ENCODE assay signal across 30 cellular contexts in genomic region chr2:32760628-32761027, GRCh38.
"Had no signal": no experiment of that assay in that cellular context is flagged by ENCODE, and none has a peak within 500 bp of the region (broad histone marks: within the 10 kb centered on the region; RNA-seq: fewer than 3 reads in every experiment).

No MANE protein-coding gene starts in this region.

- H3K27me3 Mint-ChIP-seq: activated CD8-positive, alpha-beta T cell treated with anti-CD3 and anti-CD28 coated beads for 36 hours; activated naive CD4-positive, alpha-beta T cell treated with anti-CD3 and anti-CD28 coated beads, Interleukin-2, amount 50 U/mL, for 24 hours; activated naive CD8-positive, alpha-beta T cell treated with anti-CD3 and anti-CD28 coated beads for 36 hours; activated naive CD8-positive, alpha-beta T cell treated with anti-CD3 and anti-CD28 coated beads, Interleukin-2, amount 50 U/mL, for 24 hours; T-helper 17 cell had no signal

- DNase-seq: activated CD4-positive, alpha-beta T cell treated with anti-CD3 and anti-CD28 coated beads for 48 hours; activated CD4-positive, alpha-beta T cell treated with anti-CD3 and anti-CD28 coated beads, Interleukin-2, amount 50 U/mL, for 1 hour; activated CD4-positive, alpha-beta T cell treated with anti-CD3 and anti-CD28 coated beads, Interleukin-2, amount 50 U/mL, for 48 hours; activated CD8-positive, alpha-beta memory T cell treated with anti-CD3 and anti-CD28 coated beads for 24 hours; activated CD8-positive, alpha-beta T cell treated with anti-CD3 and anti-CD28 coated beads for 36 hours; activated effector memory CD4-positive, alpha-beta T cell treated with anti-CD3 and anti-CD28 coated beads, Interleukin-2, amount 50 U/mL, for 16 hours; activated naive CD4-positive, alpha-beta T cell treated with anti-CD3 and anti-CD28 coated beads for 36 hours; activated naive CD8-positive, alpha-beta T cell treated with anti-CD3 and anti-CD28 coated beads for 36 hours; activated naive CD8-positive, alpha-beta T cell treated with anti-CD3 and anti-CD28 coated beads, Interleukin-2, amount 50 U/mL, for 24 hours; activated T-cell treated with anti-CD3 and anti-CD28 coated beads, Interleukin-2, amount 50 U/mL, for 48 hours; adrenal gland; aorta; body of pancreas; central memory CD4-positive, alpha-beta T cell; cerebellar nuclear complex; colonic mucosa; effector CD8-positive, alpha-beta T cell; esophagus squamous epithelium; T-helper 1 cell; T-helper 17 cell had no signal

- H3K4me1 Mint-ChIP-seq: WTC11 had no signal

- H3K4me3 Mint-ChIP-seq: activated CD8-positive, alpha-beta T cell treated with anti-CD3 and anti-CD28 coated beads for 36 hours; activated naive CD4-positive, alpha-beta T cell treated with anti-CD3 and anti-CD28 coated beads for 36 hours; activated naive CD4-positive, alpha-beta T cell treated with anti-CD3 and anti-CD28 coated beads, Interleukin-2, amount 50 U/mL, for 24 hours; activated naive CD8-positive, alpha-beta T cell treated with anti-CD3 and anti-CD28 coated beads for 36 hours; activated naive CD8-positive, alpha-beta T cell treated with anti-CD3 and anti-CD28 coated beads, Interleukin-2, amount 50 U/mL, for 24 hours; activated T-helper 1 cell treated with anti-CD3 and anti-CD28 coated beads, Interleukin-12 subunit alpha, Interleukin-12 subunit beta, Interleukin-2, Interleukin-4 antibody, amounts not matched to agents 30 ng/mL and 10 ng/mL and 1 ng/mL, durations not matched to agents 14 hours and 24 hours and 36 hours; T-helper 17 cell; WTC11 had no signal

- FAIRE-seq: endometrium, endothelial cell of umbilical vein had no signal

- H3K36me3 ChIP-seq: adrenal gland, breast epithelium, cardiac muscle cell, colonic mucosa had no signal

- H3K27ac Mint-ChIP-seq: activated CD8-positive, alpha-beta T cell treated with anti-CD3 and anti-CD28 coated beads for 36 hours; activated naive CD4-positive, alpha-beta T cell treated with anti-CD3 and anti-CD28 coated beads for 36 hours; activated naive CD4-positive, alpha-beta T cell treated with anti-CD3 and anti-CD28 coated beads, Interleukin-2, amount 50 U/mL, for 24 hours; activated naive CD8-positive, alpha-beta T cell treated with anti-CD3 and anti-CD28 coated beads for 36 hours; activated naive CD8-positive, alpha-beta T cell treated with anti-CD3 and anti-CD28 coated beads, Interleukin-2, amount 50 U/mL, for 24 hours; activated T-helper 1 cell treated with anti-CD3 and anti-CD28 coated beads, Interleukin-12 subunit alpha, Interleukin-12 subunit beta, Interleukin-2, Interleukin-4 antibody, amounts not matched to agents 30 ng/mL and 10 ng/mL and 1 ng/mL, durations not matched to agents 14 hours and 24 hours and 36 hours; activated T-helper 2 cell treated with anti-CD3 and anti-CD28 coated beads, Interferon-gamma antibody, Interleukin-2, Interleukin-4, amounts not matched to agents 10 μg/mL and 5 μg/mL and 100 μg/mL, durations not matched to agents 14 hours and 24 hours and 36 hours; T-helper 17 cell; WTC11 had no signal

- H3K27me3 ChIP-seq: adrenal gland, body of pancreas, breast epithelium, cardiac muscle cell, colonic mucosa, esophagus squamous epithelium, gastroesophageal sphincter had no signal

- H3K4me3 ChIP-seq: adrenal gland, body of pancreas, breast epithelium, cardiac muscle cell, colonic mucosa, esophagus squamous epithelium, gastroesophageal sphincter had no signal

- H3K27ac ChIP-seq: adrenal gland, body of pancreas, breast epithelium, cardiac muscle cell, colonic mucosa, epithelial cell of prostate, esophagus squamous epithelium, gastroesophageal sphincter had no signal

- H3K4me1 ChIP-seq: adrenal gland, body of pancreas, breast epithelium, colonic mucosa, gastroesophageal sphincter had no signal

- H3K9me3 Mint-ChIP-seq: activated CD8-positive, alpha-beta T cell treated with anti-CD3 and anti-CD28 coated beads for 36 hours; activated naive CD4-positive, alpha-beta T cell treated with anti-CD3 and anti-CD28 coated beads for 36 hours; activated naive CD4-positive, alpha-beta T cell treated with anti-CD3 and anti-CD28 coated beads, Interleukin-2, amount 50 U/mL, for 24 hours; activated naive CD8-positive, alpha-beta T cell treated with anti-CD3 and anti-CD28 coated beads for 36 hours; activated naive CD8-positive, alpha-beta T cell treated with anti-CD3 and anti-CD28 coated beads, Interleukin-2, amount 50 U/mL, for 24 hours; activated T-helper 1 cell treated with anti-CD3 and anti-CD28 coated beads, Interleukin-12 subunit alpha, Interleukin-12 subunit beta, Interleukin-2, Interleukin-4 antibody, amounts not matched to agents 30 ng/mL and 10 ng/mL and 1 ng/mL, durations not matched to agents 14 hours and 24 hours and 36 hours; activated T-helper 2 cell treated with anti-CD3 and anti-CD28 coated beads, Interferon-gamma antibody, Interleukin-2, Interleukin-4, amounts not matched to agents 10 μg/mL and 5 μg/mL and 100 μg/mL, durations not matched to agents 14 hours and 24 hours and 36 hours had no signal

- H3K9me3 ChIP-seq: adrenal gland, body of pancreas, breast epithelium, colonic mucosa, esophagus squamous epithelium, gastroesophageal sphincter had no signal
